32 cellular contexts compared by ENCODE assay signal in genomic region chr14:39972704-39973103, GRCh38.
"Had no signal": no experiment of that assay in that cellular context is flagged by ENCODE, and none has a peak within 500 bp of the region (broad histone marks: within the 10 kb centered on the region; RNA-seq: fewer than 3 reads in every experiment).

No MANE protein-coding gene starts in this region.

- DNase-seq: activated CD4-positive, alpha-beta T cell treated with anti-CD3 and anti-CD28 coated beads for 36 hours; activated CD4-positive, alpha-beta T cell treated with anti-CD3 and anti-CD28 coated beads, Interleukin-2, amount 10 ng/mL, durations not matched to agents 7 days and 5 days; activated CD4-positive, alpha-beta T cell treated with anti-CD3 and anti-CD28 coated beads, Interleukin-2, amount 50 U/mL, for 48 hours; activated CD8-positive, alpha-beta T cell treated with anti-CD3 and anti-CD28 coated beads, Interleukin-2, amount 10 ng/mL, durations not matched to agents 7 days and 5 days; activated gamma-delta T cell; activated naive CD4-positive, alpha-beta T cell treated with Interleukin-2 at 50 U/mL for 16 hours; activated naive CD8-positive, alpha-beta T cell treated with anti-CD3 and anti-CD28 coated beads, Interleukin-2, amount 10 ng/mL, durations not matched to agents 7 days and 5 days; activated T-cell treated with anti-CD3 and anti-CD28 coated beads, Interleukin-2, amount 50 U/mL, for 24 hours; amygdala; NCI-H1105; NCI-H1436; NCI-H1694 treated with DMSO at 0.1 percent for 48 hours; NCI-H2029 treated with DMSO at 0.1 percent for 48 hours; NCI-H2107; NCI-H226; NCI-H446 treated with DMSO at 0.1 percent for 48 hours; NCI-H524 treated with DMSO at 0.1 percent for 48 hours; PC-3; Peyer's patch; RPMI8226; SHP77 treated with DMSO at 0.1 percent for 48 hours; SK-N-SH had no signal

- H3K9me3 ChIP-seq: ascending aorta, Peyer's patch, SJSA1, SK-N-SH had no signal

- H3K27ac ChIP-seq: ascending aorta, cardiac muscle cell, Peyer's patch, SJSA1 had no signal

- H3K36me3 ChIP-seq: ascending aorta, cardiac muscle cell, Peyer's patch, SJSA1 had no signal

- H3K27me3 ChIP-seq: ascending aorta, cardiac muscle cell, Peyer's patch, SJSA1 had no signal

- H3K4me1 ChIP-seq: ascending aorta, Peyer's patch, SJSA1 had no signal

- H3K27me3 Mint-ChIP-seq: activated CD4-positive, alpha-beta T cell treated with anti-CD3 and anti-CD28 coated beads for 36 hours; activated CD4-positive, alpha-beta T cell treated with anti-CD3 and anti-CD28 coated beads, Interleukin-2, amount 10 ng/mL, durations not matched to agents 7 days and 5 days; activated naive CD4-positive, alpha-beta T cell treated with anti-CD3 and anti-CD28 coated beads, Interleukin-2, amount 50 U/mL, for 24 hours; activated naive CD8-positive, alpha-beta T cell treated with anti-CD3 and anti-CD28 coated beads, Interleukin-2, amount 10 ng/mL, durations not matched to agents 7 days and 5 days; activated T-cell treated with anti-CD3 and anti-CD28 coated beads, Interleukin-2, amount 50 U/mL, for 24 hours; central memory CD8-positive, alpha-beta T cell had no signal

- H3K4me3 ChIP-seq: ascending aorta, cardiac muscle cell, Peyer's patch, SJSA1 had no signal

- H3K27ac Mint-ChIP-seq: activated CD4-positive, alpha-beta T cell treated with anti-CD3 and anti-CD28 coated beads for 36 hours; activated CD4-positive, alpha-beta T cell treated with anti-CD3 and anti-CD28 coated beads, Interleukin-2, amount 10 ng/mL, durations not matched to agents 7 days and 5 days; activated CD8-positive, alpha-beta T cell treated with anti-CD3 and anti-CD28 coated beads, Interleukin-2, amount 10 ng/mL, durations not matched to agents 7 days and 5 days; activated naive CD4-positive, alpha-beta T cell treated with anti-CD3 and anti-CD28 coated beads, Interleukin-2, amount 50 U/mL, for 24 hours; activated naive CD8-positive, alpha-beta T cell treated with anti-CD3 and anti-CD28 coated beads, Interleukin-2, amount 10 ng/mL, durations not matched to agents 7 days and 5 days; activated T-cell treated with anti-CD3 and anti-CD28 coated beads, Interleukin-2, amount 50 U/mL, for 24 hours; activated T-helper 2 cell treated with anti-CD3 and anti-CD28 coated beads, Interferon-gamma antibody, Interleukin-2, Interleukin-4, amounts not matched to agents 10 μg/mL and 5 μg/mL and 100 μg/mL, durations not matched to agents 14 hours and 24 hours and 36 hours; T-helper 1 cell treated with Interleukin-12 subunit alpha and Interleukin-12 subunit beta and Interleukin-4 antibody, amounts not matched to agents 30 μg/mL and 1 μg/mL, for 36 hours; T-helper 2 cell treated with Interferon-gamma antibody and Interleukin-4, amounts not matched to agents 5 μg/mL and 100 μg/mL, for 36 hours had no signal

- H3K36me3 Mint-ChIP-seq: activated naive CD4-positive, alpha-beta T cell treated with anti-CD3 and anti-CD28 coated beads, Interleukin-2, amount 50 U/mL, for 24 hours; activated naive CD8-positive, alpha-beta T cell treated with anti-CD3 and anti-CD28 coated beads, Interleukin-2, amount 10 ng/mL, durations not matched to agents 7 days and 5 days had no signal

- ATAC-seq: activated CD4-positive, alpha-beta T cell treated with anti-CD3 and anti-CD28 coated beads for 36 hours; activated CD4-positive, CD25-positive, alpha-beta regulatory T cell treated with anti-CD3 and anti-CD28 coated beads, Interleukin-2, amount 50 U/mL, for 24 hours; activated CD8-positive, alpha-beta T cell treated with anti-CD3 and anti-CD28 coated beads, Interleukin-2, amount 10 ng/mL, durations not matched to agents 7 days and 5 days; PC-3 had no signal

- FAIRE-seq: TTC549 had no signal

- H3K4me1 Mint-ChIP-seq: activated CD4-positive, alpha-beta T cell treated with anti-CD3 and anti-CD28 coated beads for 36 hours; activated CD4-positive, alpha-beta T cell treated with anti-CD3 and anti-CD28 coated beads, Interleukin-2, amount 10 ng/mL, durations not matched to agents 7 days and 5 days; activated naive CD4-positive, alpha-beta T cell treated with anti-CD3 and anti-CD28 coated beads, Interleukin-2, amount 50 U/mL, for 24 hours; activated naive CD8-positive, alpha-beta T cell treated with anti-CD3 and anti-CD28 coated beads, Interleukin-2, amount 10 ng/mL, durations not matched to agents 7 days and 5 days; central memory CD8-positive, alpha-beta T cell had no signal

- H3K9me3 Mint-ChIP-seq: activated naive CD4-positive, alpha-beta T cell treated with anti-CD3 and anti-CD28 coated beads, Interleukin-2, amount 50 U/mL, for 24 hours; activated naive CD8-positive, alpha-beta T cell treated with anti-CD3 and anti-CD28 coated beads, Interleukin-2, amount 10 ng/mL, durations not matched to agents 7 days and 5 days; activated T-cell treated with anti-CD3 and anti-CD28 coated beads, Interleukin-2, amount 50 U/mL, for 24 hours; activated T-helper 2 cell treated with anti-CD3 and anti-CD28 coated beads, Interferon-gamma antibody, Interleukin-2, Interleukin-4, amounts not matched to agents 10 μg/mL and 5 μg/mL and 100 μg/mL, durations not matched to agents 14 hours and 24 hours and 36 hours; T-helper 1 cell treated with Interleukin-12 subunit alpha and Interleukin-12 subunit beta and Interleukin-4 antibody, amounts not matched to agents 30 μg/mL and 1 μg/mL, for 36 hours; T-helper 2 cell treated with Interferon-gamma antibody and Interleukin-4, amounts not matched to agents 5 μg/mL and 100 μg/mL, for 36 hours had no signal

- H3K4me3 Mint-ChIP-seq: activated CD4-positive, alpha-beta T cell treated with anti-CD3 and anti-CD28 coated beads for 36 hours; activated CD4-positive, alpha-beta T cell treated with anti-CD3 and anti-CD28 coated beads, Interleukin-2, amount 10 ng/mL, durations not matched to agents 7 days and 5 days; activated CD8-positive, alpha-beta T cell treated with anti-CD3 and anti-CD28 coated beads, Interleukin-2, amount 10 ng/mL, durations not matched to agents 7 days and 5 days; activated naive CD4-positive, alpha-beta T cell treated with anti-CD3 and anti-CD28 coated beads, Interleukin-2, amount 50 U/mL, for 24 hours; activated naive CD8-positive, alpha-beta T cell treated with anti-CD3 and anti-CD28 coated beads, Interleukin-2, amount 10 ng/mL, durations not matched to agents 7 days and 5 days; activated T-cell treated with anti-CD3 and anti-CD28 coated beads, Interleukin-2, amount 50 U/mL, for 24 hours; central memory CD8-positive, alpha-beta T cell; T-helper 1 cell treated with Interleukin-12 subunit alpha and Interleukin-12 subunit beta and Interleukin-4 antibody, amounts not matched to agents 30 μg/mL and 1 μg/mL, for 36 hours; T-helper 2 cell treated with Interferon-gamma antibody and Interleukin-4, amounts not matched to agents 5 μg/mL and 100 μg/mL, for 36 hours had no signal

- H3K4me2 ChIP-seq: SK-N-SH had no signal

- H3K9ac ChIP-seq: SK-N-SH had no signal
